In genomic region chr14:28436821-28437220, GRCh38 we compare ENCODE assay signal across 4 cellular contexts.
A peak's percentile ranks its signal among the peaks of the same experiment; 100 is the strongest.
TF ChIP-seq lines count a peak whose summit lies in the region.

No MANE protein-coding gene starts in this region.

TF ChIP-seq in HepG2, 621 proteins besides CTCF, POLR2A, EP300 and RAD21:
- no peak for TF ChIP-seq ZNF382 (CRISPR knock-in tag; IDR thresholded peaks at IDR 0.05; ENCODE audit: borderline replicate concordance)
- no peak for TF ChIP-seq TAF1 (CRISPR knock-in tag; IDR thresholded peaks at IDR 0.05)
- no peak for TF ChIP-seq ZNF343 (CRISPR knock-in tag; IDR thresholded peaks at IDR 0.05)
- TF ChIP-seq CHD2 (IDR thresholded peaks at IDR 0.05; ENCODE audit: low read depth, low read length), result no peak
- TF ChIP-seq MAFF (IDR thresholded peaks at IDR 0.05; ENCODE audit: low read depth, low read length), result peak; percentile 85
- no peak for TF ChIP-seq ZNF737 (CRISPR knock-in tag; IDR thresholded peaks at IDR 0.05; ENCODE audit: borderline replicate concordance)
- no peak for TF ChIP-seq FLYWCH1 (CRISPR knock-in tag; IDR thresholded peaks at IDR 0.05)
- TF ChIP-seq ZNF121 (CRISPR knock-in tag; IDR thresholded peaks at IDR 0.05), result no peak
- TF ChIP-seq ZNF207 (IDR thresholded peaks at IDR 0.05; ENCODE audit: borderline replicate concordance), result no peak
- no peak for TF ChIP-seq GTF2F1 (IDR thresholded peaks at IDR 0.05; ENCODE audit: low read length)
- TF ChIP-seq ZBTB4 (CRISPR knock-in tag; IDR thresholded peaks at IDR 0.05; ENCODE audit: borderline replicate concordance), result no peak
- TF ChIP-seq SNAI1 (CRISPR knock-in tag; IDR thresholded peaks at IDR 0.05; ENCODE audit: borderline replicate concordance), result no peak
- peak; percentile 87 to 95 for TF ChIP-seq MAFK (conservative IDR thresholded peaks at IDR 0.05 in 1 of 2, IDR thresholded peaks at IDR 0.05 in 1 of 2; ENCODE audit: low read length in 2 of 2)
- TF ChIP-seq POLR2AphosphoS5 (IDR thresholded peaks at IDR 0.05; ENCODE audit: low read depth, low read length), result no peak
- TF ChIP-seq KMT2A (CRISPR knock-in tag; IDR thresholded peaks at IDR 0.05), result no peak
- TF ChIP-seq ZNF788 (CRISPR knock-in tag; IDR thresholded peaks at IDR 0.05; ENCODE audit: borderline replicate concordance), result no peak

TF ChIP-seq in A549, 52 proteins besides CTCF, POLR2A, EP300 and RAD21:
- TF ChIP-seq ELK1 (IDR thresholded peaks at IDR 0.05; ENCODE audit: low read depth, low read length) (no peak), MAFK (IDR thresholded peaks at IDR 0.05; ENCODE audit: partially characterized antibody) (peak; percentile 59)

TF ChIP-seq in IMR-90, 13 proteins besides CTCF, POLR2A, EP300 and RAD21:
- peak; percentile 46 for TF ChIP-seq MAFK (IDR thresholded peaks at IDR 0.05; ENCODE audit: low read depth, low read length)
- no peak for TF ChIP-seq SMC3 (IDR thresholded peaks at IDR 0.05; ENCODE audit: low read depth, low read length)
TF ChIP-seq in IMR-90: peak in this region for 1.

TF ChIP-seq in K562, 482 proteins besides CTCF, POLR2A, EP300 and RAD21:
- no peak for TF ChIP-seq HCFC1 (IDR thresholded peaks at IDR 0.05; ENCODE audit: low read depth, low read length)
- no peak for TF ChIP-seq TRIM24 (IDR thresholded peaks at IDR 0.05)
- peak; percentile 68 for TF ChIP-seq ZNF316 (IDR thresholded peaks at IDR 0.05)
- TF ChIP-seq ZNF740 (CRISPR knock-in tag; IDR thresholded peaks at IDR 0.05), result no peak
- TF ChIP-seq ZNF740 (tag; IDR thresholded peaks at IDR 0.05), result no peak
TF ChIP-seq in K562: peak in this region for 1.
